In the genomic region with DNA sequence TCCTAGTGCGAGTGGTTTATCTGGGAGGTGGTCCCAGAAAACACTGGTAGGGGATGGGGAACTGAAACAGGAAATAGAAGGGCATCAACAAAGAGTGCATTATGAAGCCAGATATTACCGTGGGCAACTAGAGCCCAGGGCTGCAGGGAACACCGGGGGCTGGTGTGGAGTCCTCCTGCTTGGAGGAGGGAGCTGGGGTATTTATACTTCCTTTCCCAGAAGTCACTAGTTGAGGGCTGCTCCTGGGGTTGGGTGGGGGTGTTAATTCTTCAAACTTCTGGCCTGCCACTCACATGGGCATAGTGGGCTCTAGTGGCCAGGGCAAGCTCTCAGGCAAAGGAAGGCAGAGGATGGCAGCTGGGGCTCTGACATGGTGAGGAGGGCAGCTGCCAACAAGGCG, we compare ENCODE assay signal across 20 cellular contexts.
"Had no signal": no experiment of that assay in that cellular context is flagged by ENCODE, and none has a peak within 500 bp of the region (broad histone marks: within the 10 kb centered on the region; RNA-seq: fewer than 3 reads in every experiment).

No MANE protein-coding gene starts in this region.

- H3K4me2 ChIP-seq: neural progenitor cell had no signal

- H2AFZ ChIP-seq: neural progenitor cell had no signal

- DNase-seq: activated CD4-positive, alpha-beta T cell treated with anti-CD3 and anti-CD28 coated beads, Interleukin-2, amount 50 U/mL, for 4 hours; activated naive CD4-positive, alpha-beta T cell treated with Interleukin-2 at 50 U/mL for 16 hours; activated T-cell treated with anti-CD3 and anti-CD28 coated beads for 4 hours; effector CD8-positive, alpha-beta T cell; heart left ventricle; kidney; psoas muscle; right cardiac atrium; stomach; T-helper 2 cell; trophoblast cell had no signal

- H3K27ac Mint-ChIP-seq: activated T-helper 2 cell treated with anti-CD3 and anti-CD28 coated beads, Interferon-gamma antibody, Interleukin-2, Interleukin-4, amounts not matched to agents 10 μg/mL and 5 μg/mL and 100 μg/mL, durations not matched to agents 14 hours and 24 hours and 36 hours; dendritic cell treated with granulocyte-macrophage colony-stimulating factor and Interleukin-4, amounts not matched to agents 40 ng/mL and 50 ng/mL, for 4 days; mesothelial cell of epicardium; neural progenitor cell had no signal

- H3K27me3 ChIP-seq: cardiac muscle cell, neural progenitor cell, stomach had no signal

- ATAC-seq: gastroesophageal sphincter, heart left ventricle, left lobe of liver, psoas muscle, right cardiac atrium had no signal

- H3K4me3 ChIP-seq: cardiac muscle cell, esophagus muscularis mucosa, gastroesophageal sphincter, heart left ventricle, lung, neural progenitor cell, psoas muscle, stomach had no signal

- H3K4me1 Mint-ChIP-seq: mesothelial cell of epicardium, neural progenitor cell had no signal

- H3K36me3 ChIP-seq: cardiac muscle cell, esophagus muscularis mucosa, gastroesophageal sphincter, heart left ventricle, neural progenitor cell, stomach had no signal

- H3K4me3 Mint-ChIP-seq: dendritic cell treated with granulocyte-macrophage colony-stimulating factor and Interleukin-4, amounts not matched to agents 40 ng/mL and 50 ng/mL, for 4 days; mesothelial cell of epicardium; neural progenitor cell had no signal

- H3K36me3 Mint-ChIP-seq: mesothelial cell of epicardium, neural progenitor cell had no signal

- H3K4me1 ChIP-seq: esophagus muscularis mucosa, gastroesophageal sphincter, heart left ventricle, neural progenitor cell, psoas muscle, stomach had no signal

- H3K9me3 ChIP-seq: esophagus muscularis mucosa, gastroesophageal sphincter, heart left ventricle, psoas muscle, stomach had no signal

- H3K27ac ChIP-seq: cardiac muscle cell, esophagus muscularis mucosa, gastroesophageal sphincter, heart left ventricle, neural progenitor cell, psoas muscle, stomach had no signal

- H3K9me3 Mint-ChIP-seq: activated T-helper 2 cell treated with anti-CD3 and anti-CD28 coated beads, Interferon-gamma antibody, Interleukin-2, Interleukin-4, amounts not matched to agents 10 μg/mL and 5 μg/mL and 100 μg/mL, durations not matched to agents 14 hours and 24 hours and 36 hours; dendritic cell treated with granulocyte-macrophage colony-stimulating factor and Interleukin-4, amounts not matched to agents 40 ng/mL and 50 ng/mL, for 4 days; mesothelial cell of epicardium had no signal
